ENCODE assay signal across 17 cellular contexts in the genomic region with DNA sequence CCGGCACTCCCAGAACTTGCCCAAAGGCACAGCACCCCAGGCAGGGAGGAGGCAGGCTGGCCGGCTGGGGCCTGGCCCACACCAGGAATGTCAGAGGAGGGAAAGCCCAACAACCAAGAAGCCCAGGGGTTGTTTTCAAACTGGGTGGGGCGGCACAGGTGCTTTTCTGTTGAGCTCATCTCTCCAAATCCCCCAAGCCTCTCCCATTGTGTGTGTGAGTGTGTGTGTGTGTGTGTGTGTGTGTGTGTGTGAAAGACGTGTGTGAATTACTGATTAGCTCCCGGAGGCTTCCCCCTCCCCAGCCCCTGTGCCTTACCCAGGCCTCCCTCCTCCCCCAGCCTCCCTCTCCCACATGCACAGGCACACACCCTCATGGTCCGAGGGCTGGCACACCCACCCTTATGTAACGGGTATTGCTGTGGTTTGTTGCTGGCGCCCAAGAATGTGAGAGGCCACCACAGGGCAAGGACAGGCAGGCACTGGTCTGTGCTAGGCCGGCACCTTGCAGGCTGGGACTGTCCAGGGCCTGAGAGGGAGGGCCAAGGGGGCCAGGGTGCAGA. TPM values are rescaled to one million over a fixed set of nuclear protein-coding genes. Genes with fewer than 3 reads are reported as not detected.
DNase-seq lines count a peak whose midpoint lies in the region; ATAC-seq, FAIRE-seq and TF ChIP-seq lines count a peak whose summit lies in the region.
"Had no signal": no experiment of that assay in that cellular context is flagged by ENCODE, and none has a peak within 500 bp of the region (broad histone marks: within the 10 kb centered on the region; RNA-seq: fewer than 3 reads in every experiment).

No MANE protein-coding gene starts in this region.

- H3K36me3 ChIP-seq in HepG2 (replicated peaks in 1 of 2; ENCODE audit: control insufficient read depth in 1 of 2, insufficient read depth in 2 of 2, low read length in 2 of 2) (no peaks in the 10 kb centered on the region), right lobe of liver (no peaks in the 10 kb centered on the region), vagina (peaks cover 0 to 20% of the 10 kb centered on the region in 2 donors)

- no peak for TF ChIP-seq EP300 in HepG2 (IDR thresholded peaks at IDR 0.05; ENCODE audit: low read depth in 2 of 2, low read length in 2 of 2)
- no peak for TF ChIP-seq EP300 in HepG2 (CRISPR knock-in tag; IDR thresholded peaks at IDR 0.05; ENCODE audit: borderline replicate concordance)

- intact Hi-C loops in HepG2 (cut with micrococcal nuclease; ENCODE audit: unreplicated experiment) = no loop called here
- intact Hi-C loops in right lobe of liver (cut with DNase I) = no loop called here
- intact Hi-C loops in vagina (cut with DNase I) = no loop called here

- peak; percentile 48 for ATAC-seq in HepG2
- ATAC-seq in right lobe of liver = no peak
- peak; percentile 54 for ATAC-seq in esophagus mucosa
- ATAC-seq in GM21723 (IDR thresholded peaks at IDR 0.05; ENCODE audit: unreplicated experiment) = no peak
- ATAC-seq: natural killer cell treated with Interleukin-12 subunit alpha and Interleukin-12 subunit beta and Interleukin-15 and Interleukin-18, amount 100 ng/mL, for 72 hours had no signal

- H3K9me3 ChIP-seq in HepG2 (ENCODE audit: low read length) (no peaks in the 10 kb centered on the region), right lobe of liver (no peaks in the 10 kb centered on the region), vagina (no peaks in the 10 kb centered on the region)
- H3K9me3 ChIP-seq: tibial artery had no signal

- DNase-seq in HepG2 (ENCODE audit: low spot score) (peak; percentile 49), right lobe of liver (no peak), mucosa of gallbladder (ENCODE audit: low spot score) (peak; percentile 30), vagina (ENCODE audit: extremely low spot score in 2 of 2) (no peak), HTR-8/SVneo (ENCODE audit: insufficient read length, low spot score) (no peak), foreskin fibroblast (no peak)
- DNase-seq: ACHN; activated B cell treated with CpG ODN at 0.5 μM for 24 hours; activated naive CD8-positive, alpha-beta T cell treated with anti-CD3 and anti-CD28 coated beads for 36 hours; KG1; NCI-H1694 treated with DMSO at 0.1 percent for 48 hours; NCI-H82; tibial artery had no signal

- no peak overlapping the region for H2AFZ ChIP-seq in HepG2 (ENCODE audit: low read length)

- CTCF ChIA-PET in HepG2 (lab: Yijun Ruan, JAX; ENCODE audit: low intra/inter-chr PET ratio, low total read pairs) = no interaction called here

- H3K79me2 ChIP-seq in HepG2 (ENCODE audit: insufficient read depth, low read length) = no peaks in the 10 kb centered on the region

- FAIRE-seq in HepG2 (lab: Jason Lieb, UNC) = no peak
- no peak for FAIRE-seq in HTR-8/SVneo (lab: Jason Lieb, UNC)

- peaks cover 18% of the 10 kb centered on the region for H3K4me1 ChIP-seq in HepG2 (ENCODE audit: insufficient read depth, low read length)
- no peaks in the 10 kb centered on the region for H3K4me1 ChIP-seq in right lobe of liver
- H3K4me1 ChIP-seq in vagina = peaks cover 46% of the 10 kb centered on the region

- H3K27me3 ChIP-seq in HepG2 (ENCODE audit: control insufficient read depth in 1 of 2, insufficient read depth in 2 of 2, low read length in 2 of 2) (peaks cover 12 to 53% of the 10 kb centered on the region in 2 experiments), right lobe of liver (no peaks in the 10 kb centered on the region), vagina (no peaks in the 10 kb centered on the region)
- H3K27me3 ChIP-seq: tibial artery had no signal

- 0 out of 2 replicates have a peak, but pooled peaks cover 3% of the 10 kb centered on the region for H4K20me1 ChIP-seq in HepG2 (ENCODE audit: insufficient read depth, low read length)

- BruUV-seq in HepG2 (replicated peaks; lab: Mats Ljungman, UMichigan) = no TSS peak

- 8% methylated on average over 6 of the region's 9 CpGs for WGBS in HepG2 (ENCODE audit: low lambda C conversion rate)
- WGBS in right lobe of liver (ENCODE audit: insufficient coverage, low coverage, low lambda C conversion rate, missing lambda C conversion rate) = 68% methylated on average over 3 of the region's 9 CpGs

- POLR2A ChIA-PET in HepG2 (lab: Yijun Ruan, JAX) = no interaction called here

- no peak for TF ChIP-seq POLR2A in HepG2 (IDR thresholded peaks at IDR 0.05; ENCODE audit: insufficient read depth in 1 of 2, low read depth in 2 of 2, low read length in 2 of 2)
- TF ChIP-seq POLR2A in right lobe of liver (IDR thresholded peaks at IDR 0.05) = no peak
- no peak for TF ChIP-seq POLR2A in vagina (IDR thresholded peaks at IDR 0.05)

- no peak for TF ChIP-seq RAD21 in HepG2 (CRISPR knock-in tag; IDR thresholded peaks at IDR 0.05)

- TF ChIP-seq CTCF in HepG2 (CRISPR knock-in tag; IDR thresholded peaks at IDR 0.05) (no peak), right lobe of liver (IDR thresholded peaks at IDR 0.05) (no peak), vagina (IDR thresholded peaks at IDR 0.05) (no peak), foreskin fibroblast (IDR thresholded peaks at IDR 0.05; ENCODE audit: low read depth, low read length) (no peak)

- H3K27ac ChIP-seq in HepG2 (ENCODE audit: extremely low read length, insufficient read depth, low read length) = no peak overlapping the region
- H3K27ac ChIP-seq in right lobe of liver = no peak overlapping the region
- H3K27ac ChIP-seq in vagina = peak overlapping the region; percentile 77
- H3K27ac ChIP-seq: SK-N-MC, tibial artery had no signal

- no peak overlapping the region for H3K4me3 ChIP-seq in HepG2 (replicated peaks in 1 of 3; ENCODE audit: insufficient read depth in 1 of 3, low read depth in 2 of 3, low read length in 3 of 3)
- H3K4me3 ChIP-seq in right lobe of liver = no peak overlapping the region
- peak overlapping the region in 1 of 2 donors; percentile 6 for H3K4me3 ChIP-seq in vagina
- H3K4me3 ChIP-seq in foreskin fibroblast (ENCODE audit: low read depth in 1 of 2, low read length in 2 of 2) = no peak overlapping the region
- H3K4me3 ChIP-seq: SK-N-MC, tibial artery had no signal

- in situ Hi-C loops in HepG2 (cut with HindIII; ENCODE audit: extremely low pct_ligation_motif_present, low pct_unique_long_range_greater_than_20kb) = no loop called here

- H3K4me2 ChIP-seq in HepG2 (ENCODE audit: low read depth, low read length) = no peak overlapping the region

- H3K9ac ChIP-seq in HepG2 (ENCODE audit: insufficient read depth, low read depth, low read length) = no peak overlapping the region

TF ChIP-seq in HepG2, 621 proteins besides CTCF, POLR2A, EP300 and RAD21 (continues in another document):
- TF ChIP-seq U2AF2 (IDR thresholded peaks at IDR 0.05; ENCODE audit: low read depth, low read length) = no peak
- TF ChIP-seq SOX13 (IDR thresholded peaks at IDR 0.05) = no peak
- TF ChIP-seq SOX13 (CRISPR knock-in tag; conservative IDR thresholded peaks at IDR 0.05 in 1 of 2, IDR thresholded peaks at IDR 0.05 in 1 of 2) = peak in 1 of 2 experiments; percentile 41; a peak in 1 of 4 replicates
- no peak for TF ChIP-seq SSRP1 (CRISPR knock-in tag; IDR thresholded peaks at IDR 0.05)
- TF ChIP-seq ZSCAN20 (CRISPR knock-in tag; IDR thresholded peaks at IDR 0.05; ENCODE audit: borderline replicate concordance) = no peak

RNA-seq across cellular contexts. Expression of a gene that starts 15.9 kb away (rescaled TPM):
- total RNA-seq in HepG2 (2016; rRNA removed; fragmentation: Illumina TruSeq; extraction: Trizol) (0.84 and 0.86 TPM in 2 replicates), right lobe of liver (1 to 10 TPM in 4 of 6 experiments, not detected in 2; 1.1 to 2.1 (median 1.3) TPM), esophagus mucosa (1,294 TPM), mucosa of gallbladder (13.5 TPM), vagina (729 TPM)
- not detected in 2 replicates for total RNA-seq in HepG2 (2016; cell fraction: cytosol; rRNA removed; fragmentation: Illumina TruSeq; extraction: Trizol; ENCODE audit: low read depth)
- total RNA-seq in HepG2 (2016; cell fraction: insoluble cytoplasmic fraction; rRNA removed; fragmentation: Illumina TruSeq; extraction: Trizol) = 0.58 and 0.74 TPM in 2 replicates
- total RNA-seq in HepG2 (2016; cell fraction: membrane; rRNA removed; fragmentation: Illumina TruSeq; extraction: Trizol) = 0.62 and 0.72 TPM in 2 replicates
- 1.7 and 2.0 TPM in 2 replicates for total RNA-seq in HepG2 (2016; cell fraction: nucleus; rRNA removed; fragmentation: Illumina TruSeq; extraction: Trizol)
- polyA plus RNA-seq in HepG2 (2011; rRNA removed) = 0.86 and 1.2 TPM in 2 replicates
- 0.78 and 0.83 TPM in 2 replicates for polyA plus RNA-seq in HepG2 (2011; cell fraction: cytosol; rRNA removed)
- 2.2 and 4.0 TPM in 2 replicates for polyA plus RNA-seq in HepG2 (2011; cell fraction: nucleus; rRNA removed)
- 0.47 and 0.95 TPM in 2 replicates for polyA plus RNA-seq in HepG2 (2012)
- 0.41 and 0.44 TPM in 2 replicates for polyA plus RNA-seq in HepG2 (2016; cell fraction: cytosol; fragmentation: Illumina TruSeq; extraction: Trizol; ENCODE audit: low read depth)
- polyA plus RNA-seq in HepG2 (2016; cell fraction: insoluble cytoplasmic fraction; fragmentation: Illumina TruSeq; extraction: Trizol; ENCODE audit: low read depth) = 0.74 and 0.80 TPM in 2 replicates
- polyA plus RNA-seq in HepG2 (2016; cell fraction: membrane; fragmentation: Illumina TruSeq; extraction: Trizol; ENCODE audit: low read depth) = 0.31 and 0.92 TPM in 2 replicates
- polyA plus RNA-seq in HepG2 (2016; cell fraction: nucleus; fragmentation: Illumina TruSeq; extraction: Trizol; ENCODE audit: insufficient read depth, low read depth) = 0.56 and 0.81 TPM in 2 replicates
- polyA minus RNA-seq in HepG2 (2011; rRNA and poly(A)+ RNA removed; ENCODE audit: low replicate concordance) = 14.4 and 285 TPM in 2 replicates
- polyA minus RNA-seq in HepG2 (2011; cell fraction: cytosol; rRNA and poly(A)+ RNA removed) = 1.2 and 2.0 TPM in 2 replicates
- polyA minus RNA-seq in HepG2 (2011; cell fraction: nucleus; rRNA and poly(A)+ RNA removed) = 6.6 and 14.2 TPM in 2 replicates
- total RNA-seq: activated B cell treated with CpG ODN at 0.5 μM for 24 hours; activated naive CD8-positive, alpha-beta T cell treated with anti-CD3 and anti-CD28 coated beads for 36 hours; natural killer cell treated with Interleukin-12 subunit alpha and Interleukin-12 subunit beta and Interleukin-15 and Interleukin-18, amount 100 ng/mL, for 72 hours had no signal

Comparison
In these comparisons a context has a peak if more than half of its experiments do, and no peak if none do; other contexts are left out.
1. ATAC-seq: peak in HepG2 (single experiment) and esophagus mucosa (single experiment); none in right lobe of liver (0 of 4) and GM21723 (single experiment).
2. DNase-seq: peak in HepG2 (single experiment) and mucosa of gallbladder (single experiment); none in right lobe of liver (0 of 3), vagina (0 of 2), HTR-8/SVneo (single experiment) and foreskin fibroblast (0 of 2).
3. RNA of a gene that starts 15.9 kb away (total RNA-seq): 1,294 TPM in esophagus mucosa (single experiment) and 729 TPM in vagina (single experiment); 13.5 TPM in mucosa of gallbladder (single experiment), 1.1 to 2.1 TPM in right lobe of liver and 0.58 to 2.0 TPM in HepG2; every median in the first group is over 10 times any median in the second.